Comparison of ENCODE assay signal across 8 cellular contexts in genomic region chr7:66591801-66592596, GRCh38. TPM values are rescaled to one million over a fixed set of nuclear protein-coding genes. Genes with fewer than 3 reads are reported as not detected.
DNase-seq lines count a peak whose midpoint lies in the region; ATAC-seq and TF ChIP-seq lines count a peak whose summit lies in the region.

No MANE protein-coding gene starts in this region.

- peak; percentile 99 for ATAC-seq in GM21390 (IDR thresholded peaks at IDR 0.05; ENCODE audit: unreplicated experiment)

- peaks cover 32% of the 10 kb centered on the region for H3K4me1 ChIP-seq in mononuclear cell (ENCODE audit: insufficient read depth, low read length)

- H3K9me3 ChIP-seq in mononuclear cell (ENCODE audit: low read depth, low read length) = no peaks in the 10 kb centered on the region

- BruUV-seq in Calu3 (replicated peaks; lab: Mats Ljungman, UMichigan) = no TSS peak

- peak overlapping the region; percentile 21 for H3K27ac Mint-ChIP-seq in Calu3 (ENCODE audit: unreplicated experiment)

- CTCF ChIA-PET in Calu3 (lab: Charles Lee) = interaction anchor here (0.6 kb wide), 1 partner anchor 561 kb away, joined by 3 read pairs; no protein-coding TSS in a partner anchor

- TF ChIP-seq CTCF in Calu3 (IDR thresholded peaks at IDR 0.05; ENCODE audit: unreplicated experiment) (no peak), epithelial cell of esophagus (IDR thresholded peaks at IDR 0.05; ENCODE audit: insufficient read depth, low read depth, low read length, missing control alignments) (no peak)

- H3K27me3 ChIP-seq in mononuclear cell (ENCODE audit: insufficient read depth, low read length) = no peaks in the 10 kb centered on the region

- H3K36me3 Mint-ChIP-seq in Calu3 (ENCODE audit: insufficient read depth, unreplicated experiment) = peaks cover 16% of the 10 kb centered on the region

- no peaks in the 10 kb centered on the region for H3K27me3 Mint-ChIP-seq in Calu3 (ENCODE audit: unreplicated experiment)

- peak overlapping the region; percentile 95 for H3K4me3 Mint-ChIP-seq in Calu3 (ENCODE audit: low read depth, unreplicated experiment)

- DNase-seq in Calu3 (peak; percentile 85), HUDEP-2 (lab: John Stamatoyannopoulos, UW; ENCODE audit: unreplicated experiment in 76 of 76) (peak in 75 of 76 experiments; percentile 16 to 92 (median 77)), NOMO-1 treated with dmso at 0.1 percent for 144 hours (lab: John Stamatoyannopoulos, UW; ENCODE audit: unreplicated experiment) (peak; percentile 84), activated T-cell treated with anti-CD3 and anti-CD28 coated beads for 1 hour (ENCODE audit: low read depth) (peak; percentile 80), epithelial cell of esophagus (ENCODE audit: low read depth) (peak; percentile 95)
- peak; percentile 86 to 88 for DNase-seq in stimulated activated CD8-positive, alpha-beta memory T cell treated with anti-CD3 and anti-CD28 coated beads, Interleukin-2, amount 100 ng/mL, for 48 hours (ENCODE audit: low read depth in 2 of 2)

- H3K4me3 ChIP-seq in epithelial cell of esophagus (ENCODE audit: low read length) = peak overlapping the region; percentile 88
- H3K4me3 ChIP-seq in mononuclear cell (ENCODE audit: low read length) = peak overlapping the region; percentile 70

- intact Hi-C loops in Calu3 (cut with micrococcal nuclease; ENCODE audit: unreplicated experiment) = no loop called here

- H3K9me3 Mint-ChIP-seq in Calu3 (ENCODE audit: low read depth, unreplicated experiment) = peaks cover 7% of the 10 kb centered on the region

- peaks cover 9% of the 10 kb centered on the region for H3K4me1 Mint-ChIP-seq in Calu3 (ENCODE audit: low read depth, unreplicated experiment)

RNA-seq across cellular contexts. Expression of gene KCTD7, which starts 36.7 kb away (rescaled TPM):
- total RNA-seq in Calu3 (2022) (4.3 and 5.5 TPM in 2 replicates), mononuclear cell (8.7 TPM)

Comparison
In these comparisons a context has a peak if more than half of its experiments do, and no peak if none do; other contexts are left out.
1. Peak in every context shown above with its lines: DNase-seq, ATAC-seq and H3K4me3 ChIP-seq.